Comparison of ENCODE assay signal across 23 cellular contexts in the genomic region with DNA sequence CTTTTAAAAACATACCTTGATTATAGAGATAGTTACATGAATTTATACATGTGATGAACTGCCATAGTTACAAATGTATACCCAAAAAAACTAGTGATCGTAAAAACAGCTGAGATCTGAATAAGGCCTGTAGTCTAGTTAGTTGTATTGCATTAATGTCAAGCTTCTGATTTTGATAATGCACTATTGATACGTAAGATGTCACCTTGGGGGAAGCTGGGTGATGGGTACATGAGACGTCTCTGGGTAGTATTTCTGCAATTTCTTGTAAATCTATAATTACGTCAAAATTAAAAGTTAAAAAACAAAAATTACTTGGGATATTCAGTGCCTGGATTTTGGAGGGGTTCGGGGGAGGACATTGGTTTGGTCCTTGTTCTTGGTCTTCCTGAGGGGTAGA.
DNase-seq lines count a peak whose midpoint lies in the region; ATAC-seq and TF ChIP-seq lines count a peak whose summit lies in the region.
"Had no signal": no experiment of that assay in that cellular context is flagged by ENCODE, and none has a peak within 500 bp of the region (broad histone marks: within the 10 kb centered on the region; RNA-seq: fewer than 3 reads in every experiment).

No MANE protein-coding gene starts in this region.

- peaks cover 13% of the 10 kb centered on the region for H3K36me3 Mint-ChIP-seq in activated naive CD8-positive, alpha-beta T cell treated with anti-CD3 and anti-CD28 coated beads, Interleukin-2, amount 10 ng/mL, durations not matched to agents 7 days and 5 days
- peaks cover 10% of the 10 kb centered on the region for H3K36me3 Mint-ChIP-seq in activated naive CD8-positive, alpha-beta T cell treated with anti-CD3 and anti-CD28 coated beads for 36 hours
- H3K36me3 Mint-ChIP-seq: immature natural killer cell; natural killer cell treated with Interleukin-12 subunit alpha and Interleukin-12 subunit beta and Interleukin-15 and Interleukin-18, amount 100 ng/mL, for 72 hours had no signal

- no peaks in the 10 kb centered on the region for H3K36me3 ChIP-seq in psoas muscle (ENCODE audit: insufficient read depth in 1 of 2, low read depth in 1 of 2)
- H3K36me3 ChIP-seq in transverse colon, result no peaks in the 10 kb centered on the region

- intact Hi-C loops in psoas muscle (cut with DNase I) (no loop called here), transverse colon (cut with DNase I; ENCODE audit: low total_unique reads) (no loop called here)

- H3K27ac ChIP-seq in caudate nucleus (ENCODE audit: low read depth, low read length) (peak overlapping the region; percentile 55), psoas muscle (peak overlapping the region; percentile 89), transverse colon (peak overlapping the region in 3 of 4 donors; percentile 56 to 78 (median 67))
- H3K27ac ChIP-seq: KMS-11, parathyroid adenoma, RWPE1 had no signal

- H3K9me3 ChIP-seq in psoas muscle, result no peaks in the 10 kb centered on the region
- H3K9me3 ChIP-seq in transverse colon, result no peaks in the 10 kb centered on the region

- peak overlapping the region; percentile 83 for H3K27ac Mint-ChIP-seq in activated naive CD8-positive, alpha-beta T cell treated with anti-CD3 and anti-CD28 coated beads, Interleukin-2, amount 10 ng/mL, durations not matched to agents 7 days and 5 days
- no peak overlapping the region for H3K27ac Mint-ChIP-seq in activated naive CD8-positive, alpha-beta T cell treated with anti-CD3 and anti-CD28 coated beads for 36 hours
- H3K27ac Mint-ChIP-seq: immature natural killer cell; natural killer cell treated with Interleukin-12 subunit alpha and Interleukin-12 subunit beta and Interleukin-15 and Interleukin-18, amount 100 ng/mL, for 72 hours had no signal

- peaks cover 6% of the 10 kb centered on the region for H3K9me3 Mint-ChIP-seq in activated naive CD8-positive, alpha-beta T cell treated with anti-CD3 and anti-CD28 coated beads, Interleukin-2, amount 10 ng/mL, durations not matched to agents 7 days and 5 days
- peaks cover 5% of the 10 kb centered on the region for H3K9me3 Mint-ChIP-seq in activated naive CD8-positive, alpha-beta T cell treated with anti-CD3 and anti-CD28 coated beads for 36 hours
- H3K9me3 Mint-ChIP-seq: immature natural killer cell; natural killer cell treated with Interleukin-12 subunit alpha and Interleukin-12 subunit beta and Interleukin-15 and Interleukin-18, amount 100 ng/mL, for 72 hours had no signal

- 98% methylated on average over 5 of the region's 5 CpGs for WGBS in psoas muscle, 3 donors
- 95 to 100% methylated on average over 4 to 5 of the region's 5 CpGs for WGBS in transverse colon (ENCODE audit: low coverage in 1 of 2), 2 donors

- TF ChIP-seq EP300 in transverse colon (IDR thresholded peaks at IDR 0.05; ENCODE audit: low read depth), result no peak

- no peak for DNase-seq in activated naive CD8-positive, alpha-beta T cell treated with anti-CD3 and anti-CD28 coated beads, Interleukin-2, amount 10 ng/mL, durations not matched to agents 7 days and 5 days
- no peak for DNase-seq in activated naive CD8-positive, alpha-beta T cell treated with anti-CD3 and anti-CD28 coated beads for 36 hours
- DNase-seq in caudate nucleus (lab: John Stamatoyannopoulos, UW) (no peak), psoas muscle (no peak), transverse colon (no peak), mucosa of gallbladder (ENCODE audit: low spot score) (no peak)
- DNase-seq: activated CD4-positive, alpha-beta T cell treated with anti-CD3 and anti-CD28 coated beads for 48 hours; activated CD8-positive, alpha-beta memory T cell treated with anti-CD3 and anti-CD28 coated beads, Interleukin-2, amount 50 U/mL, for 4 hours; C1 segment of cervical spinal cord; head of caudate nucleus; NCI-H1417; NCI-H526; stimulated activated CD8-positive, alpha-beta memory T cell treated with anti-CD3 and anti-CD28 coated beads, Interleukin-4, amount 100 ng/mL, for 48 hours; trophoblast cell had no signal

- H3K4me1 Mint-ChIP-seq in activated naive CD8-positive, alpha-beta T cell treated with anti-CD3 and anti-CD28 coated beads, Interleukin-2, amount 10 ng/mL, durations not matched to agents 7 days and 5 days, result peaks cover 26% of the 10 kb centered on the region
- H3K4me1 Mint-ChIP-seq in activated naive CD8-positive, alpha-beta T cell treated with anti-CD3 and anti-CD28 coated beads for 36 hours, result peaks cover 18% of the 10 kb centered on the region
- H3K4me1 Mint-ChIP-seq: immature natural killer cell had no signal

- in situ Hi-C loops in transverse colon (cut with MboI; ENCODE audit: low pct_ligation_motif_present in 1 of 4, low pct_unique_long_range_greater_than_20kb in 1 of 4, low sequenced_read_pairs in 3 of 4), result no loop called here

- H3K4me3 ChIP-seq in psoas muscle, result no peak overlapping the region
- no peak overlapping the region for H3K4me3 ChIP-seq in transverse colon
- H3K4me3 ChIP-seq: lung, skin epidermis had no signal

- TF ChIP-seq CTCF in psoas muscle (IDR thresholded peaks at IDR 0.05) (no peak), transverse colon (IDR thresholded peaks at IDR 0.05) (no peak)

- peak overlapping the region; percentile 59 for H3K4me3 Mint-ChIP-seq in activated naive CD8-positive, alpha-beta T cell treated with anti-CD3 and anti-CD28 coated beads, Interleukin-2, amount 10 ng/mL, durations not matched to agents 7 days and 5 days
- no peak overlapping the region for H3K4me3 Mint-ChIP-seq in activated naive CD8-positive, alpha-beta T cell treated with anti-CD3 and anti-CD28 coated beads for 36 hours
- H3K4me3 Mint-ChIP-seq: immature natural killer cell; natural killer cell treated with Interleukin-12 subunit alpha and Interleukin-12 subunit beta and Interleukin-15 and Interleukin-18, amount 100 ng/mL, for 72 hours had no signal

- peaks cover 10% of the 10 kb centered on the region for H3K27me3 Mint-ChIP-seq in activated naive CD8-positive, alpha-beta T cell treated with anti-CD3 and anti-CD28 coated beads, Interleukin-2, amount 10 ng/mL, durations not matched to agents 7 days and 5 days
- H3K27me3 Mint-ChIP-seq in activated naive CD8-positive, alpha-beta T cell treated with anti-CD3 and anti-CD28 coated beads for 36 hours, result no peaks in the 10 kb centered on the region

- no peaks in the 10 kb centered on the region for H3K27me3 ChIP-seq in psoas muscle (ENCODE audit: insufficient read depth in 3 of 3, low read length in 2 of 3)
- H3K27me3 ChIP-seq in transverse colon, result no peaks in the 10 kb centered on the region

- POLR2A ChIA-PET in activated naive CD8-positive, alpha-beta T cell treated with anti-CD3 and anti-CD28 coated beads, Interleukin-2, amount 10 ng/mL, durations not matched to agents 7 days and 5 days (lab: Charles Lee), result interaction anchor here (1.0 to 2.6 kb wide), 3 partner anchors 19 to 146 kb away, joined by 3 to 7 read pairs (median 6); no protein-coding TSS in a partner anchor

- TF ChIP-seq POLR2A in transverse colon (IDR thresholded peaks at IDR 0.05), result no peak

- ATAC-seq in activated naive CD8-positive, alpha-beta T cell treated with anti-CD3 and anti-CD28 coated beads, Interleukin-2, amount 10 ng/mL, durations not matched to agents 7 days and 5 days (ENCODE audit: low read depth), result no peak
- ATAC-seq in psoas muscle (no peak), HG03520 (IDR thresholded peaks at IDR 0.05; ENCODE audit: unreplicated experiment) (no peak), GM21529 (IDR thresholded peaks at IDR 0.05; ENCODE audit: unreplicated experiment) (no peak)
- ATAC-seq: natural killer cell treated with Interleukin-12 subunit alpha and Interleukin-12 subunit beta and Interleukin-15 and Interleukin-18, amount 100 ng/mL, for 72 hours had no signal

- H3K4me1 ChIP-seq in psoas muscle (peaks cover 79% of the 10 kb centered on the region), transverse colon (peaks cover 0 to 30% (median 15%) of the 10 kb centered on the region in 4 donors)
- H3K4me1 ChIP-seq: parathyroid adenoma had no signal
